9 cellular contexts compared by ENCODE assay signal in genomic region chr1:161099090-161099802, GRCh38. TPM values are rescaled to one million over a fixed set of nuclear protein-coding genes. Genes with fewer than 3 reads are reported as not detected.
DNase-seq lines count a peak whose midpoint lies in the region; ATAC-seq and TF ChIP-seq lines count a peak whose summit lies in the region.
"Had no signal": no experiment of that assay in that cellular context is flagged by ENCODE, and none has a peak within 500 bp of the region (broad histone marks: within the 10 kb centered on the region; RNA-seq: fewer than 3 reads in every experiment).

No MANE protein-coding gene starts in this region.

- H3K27me3 ChIP-seq in right lobe of liver (no peaks in the 10 kb centered on the region), thoracic aorta (replicated peaks; ENCODE audit: insufficient read depth) (no peaks in the 10 kb centered on the region)

- no peaks in the 10 kb centered on the region for H3K27me3 Mint-ChIP-seq in activated T-cell treated with anti-CD3 and anti-CD28 coated beads, Interleukin-2, amount 50 U/mL, for 24 hours

- H3K36me3 Mint-ChIP-seq in activated T-cell treated with anti-CD3 and anti-CD28 coated beads, Interleukin-2, amount 50 U/mL, for 24 hours (ENCODE audit: low read depth), result peaks cover 51% of the 10 kb centered on the region

- TF ChIP-seq POLR2A in right lobe of liver (IDR thresholded peaks at IDR 0.05), result no peak

- H3K4me3 ChIP-seq in right lobe of liver (peak overlapping the region; percentile 66 to 84 (median 71)), thoracic aorta (peak overlapping the region; percentile 88)

- H3K4me1 Mint-ChIP-seq in activated T-cell treated with anti-CD3 and anti-CD28 coated beads, Interleukin-2, amount 50 U/mL, for 24 hours (ENCODE audit: low read depth), result peaks cover 45% of the 10 kb centered on the region

- H3K27ac ChIP-seq in angular gyrus (ENCODE audit: low read depth, low read length), result peak overlapping the region; percentile 42
- H3K27ac ChIP-seq in right lobe of liver, result no peak overlapping the region
- no peak overlapping the region for H3K27ac ChIP-seq in thoracic aorta

- H3K36me3 ChIP-seq in right lobe of liver (peaks cover 0 to 26% (median 12%) of the 10 kb centered on the region in 4 donors), thoracic aorta (no peaks in the 10 kb centered on the region)

- H3K4me1 ChIP-seq in right lobe of liver, result peaks cover 0 to 11% (median 2%) of the 10 kb centered on the region in 4 donors
- H3K4me1 ChIP-seq in thoracic aorta (ENCODE audit: control insufficient read depth in 1 of 2, low read depth in 2 of 2), result peaks cover 2 to 21% of the 10 kb centered on the region in 2 donors

- intact Hi-C loops in right lobe of liver (cut with DNase I), result loop anchor here in 1 of 2 donors (5.0 kb wide), 1 partner anchor 107 kb away; no protein-coding TSS in a partner anchor

- H3K27ac Mint-ChIP-seq in activated T-cell treated with anti-CD3 and anti-CD28 coated beads, Interleukin-2, amount 50 U/mL, for 24 hours, result peak overlapping the region; percentile 41

- peak overlapping the region; percentile 52 for H3K4me3 Mint-ChIP-seq in activated T-cell treated with anti-CD3 and anti-CD28 coated beads, Interleukin-2, amount 50 U/mL, for 24 hours

- DNase-seq in activated T-cell treated with anti-CD3 and anti-CD28 coated beads, Interleukin-2, amount 50 U/mL, for 24 hours, result no peak
- no peak for DNase-seq in activated T-cell treated with anti-CD3 and anti-CD28 coated beads, Interleukin-2, amount 50 U/mL, for 1 hour
- DNase-seq in right lobe of liver, result no peak
- DNase-seq in thoracic aorta (ENCODE audit: low spot score), result no peak
- DNase-seq in ecto neural progenitor cell (ENCODE audit: low spot score), result no peak
- DNase-seq: activated CD8-positive, alpha-beta memory T cell treated with anti-CD3 and anti-CD28 coated beads for 24 hours had no signal

- 70% methylated on average over 7 of the region's 9 CpGs for WGBS in right lobe of liver (ENCODE audit: insufficient coverage, low coverage, low lambda C conversion rate, missing lambda C conversion rate)

- no peaks in the 10 kb centered on the region for H3K9me3 Mint-ChIP-seq in activated T-cell treated with anti-CD3 and anti-CD28 coated beads, Interleukin-2, amount 50 U/mL, for 24 hours

- H3K9me3 ChIP-seq in right lobe of liver (no peaks in the 10 kb centered on the region), thoracic aorta (no peaks in the 10 kb centered on the region)

- ATAC-seq in right lobe of liver, result peak in 1 of 4 donors; percentile 4
- no peak for ATAC-seq in thoracic aorta (ENCODE audit: insufficient number of reproducible peaks, low FRiP score, low read depth)
- ATAC-seq in HG03521 (IDR thresholded peaks at IDR 0.05; ENCODE audit: unreplicated experiment), result no peak
- ATAC-seq in GM18873 (IDR thresholded peaks at IDR 0.05; ENCODE audit: low FRiP score, unreplicated experiment), result no peak

- TF ChIP-seq CTCF in right lobe of liver (IDR thresholded peaks at IDR 0.05) (no peak), thoracic aorta (IDR thresholded peaks at IDR 0.05) (no peak)

RNA-seq across cellular contexts. Expression of gene KLHDC9, which starts 1.1 kb away (rescaled TPM):
- 1 to 10 TPM; 1.4 to 6.8 (median 2.9) TPM for total RNA-seq in right lobe of liver
- 1 to 10 TPM; 7.9 to 8.6 TPM for total RNA-seq in thoracic aorta

RNA-seq across cellular contexts. Expression of gene NECTIN4, which starts 9.9 kb away (rescaled TPM):
- not detected for total RNA-seq in right lobe of liver
- under 1 TPM in 1 of 2 donors, not detected in 1; 0.14 TPM for total RNA-seq in thoracic aorta

RNA-seq across cellular contexts. Expression of gene PFDN2, which starts 18.6 kb away (rescaled TPM):
- 10 to 100 TPM; 16.6 to 37.5 (median 25.8) TPM for total RNA-seq in right lobe of liver
- total RNA-seq in thoracic aorta, result 10 to 100 TPM; 22.7 to 92.7 TPM

RNA-seq across cellular contexts. Expression of gene NIT1, which starts 18.7 kb away (rescaled TPM):
- total RNA-seq in right lobe of liver (10 to 100 TPM; 36.9 to 67.8 (median 45.8) TPM), thoracic aorta (10 to 100 TPM; 25.3 to 42.1 TPM)

RNA-seq across cellular contexts. Expression of gene ARHGAP30, which starts 29.6 kb away (rescaled TPM):
- total RNA-seq in right lobe of liver (1 to 10 TPM; 2.8 to 7.4 (median 3.6) TPM), thoracic aorta (10 to 100 TPM; 16.4 to 16.9 TPM)
